ENCODE assay signal across 15 cellular contexts in the genomic region with DNA sequence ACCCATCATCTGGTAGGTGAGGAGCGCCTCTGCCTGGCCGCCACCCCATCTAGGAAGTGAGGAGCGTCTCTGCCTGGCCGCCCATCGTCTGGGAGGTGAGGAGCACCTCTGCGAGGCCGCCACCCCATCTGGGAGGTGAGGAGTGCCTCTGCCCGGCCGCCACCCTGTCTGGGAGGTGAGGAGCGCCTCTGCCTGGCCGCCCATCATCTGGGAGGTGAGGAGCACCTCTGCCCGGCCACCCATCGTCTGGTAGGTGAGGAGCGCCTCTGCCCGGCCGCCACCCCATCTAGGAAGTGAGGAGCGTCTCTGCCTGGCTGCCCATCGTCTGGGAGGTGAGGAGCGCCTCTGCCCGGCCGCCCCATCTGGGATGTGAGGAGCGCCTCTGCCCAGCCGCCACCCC. TPM values are rescaled to one million over a fixed set of nuclear protein-coding genes. Genes with fewer than 3 reads are reported as not detected.
"Had no signal": no experiment of that assay in that cellular context is flagged by ENCODE, and none has a peak within 500 bp of the region (broad histone marks: within the 10 kb centered on the region; RNA-seq: fewer than 3 reads in every experiment).

No MANE protein-coding gene starts in this region.

RNA-seq across cellular contexts. Expression of a gene that starts 4.2 kb away (rescaled TPM):
- total RNA-seq: activated B cell treated with CpG ODN at 0.5 μM for 24 hours; activated CD4-positive, alpha-beta memory T cell treated with anti-CD3 and anti-CD28 coated beads for 36 hours; activated CD4-positive, alpha-beta memory T cell treated with anti-CD3 and anti-CD28 coated beads, Interleukin-2, amount 10 ng/mL, durations not matched to agents 7 days and 5 days; activated CD4-positive, alpha-beta T cell treated with anti-CD3 and anti-CD28 coated beads for 36 hours; activated CD4-positive, alpha-beta T cell treated with anti-CD3 and anti-CD28 coated beads, Interleukin-2, amount 10 ng/mL, durations not matched to agents 24 days and 14 days; activated CD4-positive, alpha-beta T cell treated with anti-CD3 and anti-CD28 coated beads, Interleukin-2, amount 10 ng/mL, durations not matched to agents 7 days and 5 days; activated CD8-positive, alpha-beta memory T cell treated with anti-CD3 and anti-CD28 coated beads for 36 hours; activated CD8-positive, alpha-beta memory T cell treated with anti-CD3 and anti-CD28 coated beads, Interleukin-2, amount 10 ng/mL, durations not matched to agents 7 days and 5 days; activated CD8-positive, alpha-beta T cell treated with anti-CD3 and anti-CD28 coated beads for 36 hours; activated CD8-positive, alpha-beta T cell treated with anti-CD3 and anti-CD28 coated beads, Interleukin-2, amount 10 ng/mL, durations not matched to agents 7 days and 5 days; T-cell; T-helper 1 cell treated with Interleukin-12 subunit alpha and Interleukin-12 subunit beta and Interleukin-4 antibody, amounts not matched to agents 30 ng/mL and 1 ng/mL, for 36 hours; T-helper 17 cell; T-helper 2 cell treated with Interferon-gamma antibody and Interleukin-4, amounts not matched to agents 100 ng/mL and 5 ng/mL, for 36 hours; WTC11 had no signal
